9 cellular contexts compared by ENCODE assay signal in the genomic region with DNA sequence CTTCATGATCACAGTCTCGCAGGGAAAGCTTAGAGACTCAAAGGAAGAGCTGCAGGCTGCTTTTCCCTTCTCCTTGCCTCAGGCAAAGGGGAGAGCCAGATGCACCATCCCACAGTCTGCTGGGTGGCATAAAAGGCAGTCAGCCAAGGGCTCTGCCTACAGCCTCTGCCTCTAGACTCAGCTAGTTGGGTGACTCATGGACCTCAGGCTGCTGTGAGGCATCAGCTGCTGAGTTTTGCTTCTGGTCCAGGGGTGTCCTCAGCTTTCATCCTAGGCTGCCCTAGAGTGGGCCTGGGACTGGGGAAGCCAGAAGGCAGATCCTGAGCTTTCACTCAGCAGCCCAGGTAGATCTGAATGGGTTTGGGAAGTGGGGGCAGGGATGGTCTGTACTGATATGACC. TPM values are rescaled to one million over a fixed set of nuclear protein-coding genes. Genes with fewer than 3 reads are reported as not detected.
DNase-seq lines count a peak whose midpoint lies in the region; ATAC-seq and TF ChIP-seq lines count a peak whose summit lies in the region.
"Had no signal": no experiment of that assay in that cellular context is flagged by ENCODE, and none has a peak within 500 bp of the region (broad histone marks: within the 10 kb centered on the region; RNA-seq: fewer than 3 reads in every experiment).

No MANE protein-coding gene starts in this region.

- no TSS peak for BruUV-seq in MCF 10A (replicated peaks; lab: Mats Ljungman, UMichigan)

- TF ChIP-seq POLR2A in breast epithelium (IDR thresholded peaks at IDR 0.05): no peak

- no peak overlapping the region for H3K27ac ChIP-seq in breast epithelium

- peaks cover 15% of the 10 kb centered on the region for H3K27me3 Mint-ChIP-seq in MCF 10A (ENCODE audit: insufficient read depth, unreplicated experiment)

- H3K4me1 ChIP-seq in breast epithelium: no peaks in the 10 kb centered on the region

- H3K9me3 Mint-ChIP-seq in MCF 10A (ENCODE audit: unreplicated experiment): no peaks in the 10 kb centered on the region

- H3K36me3 ChIP-seq in breast epithelium: no peaks in the 10 kb centered on the region

- CTCF ChIA-PET in MCF 10A (lab: Yijun Ruan, JAX): interaction anchor here (1.0 to 18.1 kb wide), 7 partner anchors 9 to 137 kb away, joined by 3 to 422 read pairs (median 5); a partner anchor contains a TSS

- ATAC-seq in GM21576 (IDR thresholded peaks at IDR 0.05; ENCODE audit: unreplicated experiment): no peak

- intact Hi-C loops in MCF 10A (cut with micrococcal nuclease): no loop called here
- intact Hi-C loops in breast epithelium (cut with DNase I; ENCODE audit: low total_unique reads): no loop called here
- intact Hi-C loops in head of caudate nucleus (cut with DNase I): no loop called here

- no peaks in the 10 kb centered on the region for H3K36me3 Mint-ChIP-seq in MCF 10A (ENCODE audit: insufficient read depth, unreplicated experiment)

- H3K27me3 ChIP-seq in breast epithelium: no peaks in the 10 kb centered on the region

- TF ChIP-seq CTCF in MCF 10A (IDR thresholded peaks at IDR 0.05; ENCODE audit: unreplicated experiment): no peak
- no peak for TF ChIP-seq CTCF in breast epithelium (IDR thresholded peaks at IDR 0.05)

- H3K27ac Mint-ChIP-seq in MCF 10A (ENCODE audit: low read depth, unreplicated experiment): no peak overlapping the region

- DNase-seq in MCF 10A (ENCODE audit: unreplicated experiment) (peak; percentile 86), breast epithelium (ENCODE audit: low spot score in 2 of 2) (no peak), SK-MEL-5 (ENCODE audit: low read depth, low spot score) (peak; percentile 83), head of caudate nucleus (peak in 38 of 42 donors; percentile 27 to 93 (median 66)), superior temporal gyrus (ENCODE audit: extremely low spot score) (peak; percentile 61), NCI-H2081 (lab: John Stamatoyannopoulos, UW) (no peak), NCI-H1105 (lab: John Stamatoyannopoulos, UW) (no peak)
- DNase-seq: T-helper 9 cell had no signal

- POLR2A ChIA-PET in MCF 10A (lab: Yijun Ruan, JAX): interaction anchor here (0.9 to 1.8 kb wide), 2 partner anchors 8 to 21 kb away, joined by 3 to 4 read pairs; no protein-coding TSS in a partner anchor

- H3K4me3 Mint-ChIP-seq in MCF 10A (ENCODE audit: unreplicated experiment): no peak overlapping the region

- H3K4me3 ChIP-seq in breast epithelium: no peak overlapping the region

- in situ Hi-C loops in SK-MEL-5 (cut with HindIII; ENCODE audit: low pct_unique_long_range_greater_than_20kb, low sequenced_read_pairs): no loop called here

- peaks cover 11% of the 10 kb centered on the region for H3K4me1 Mint-ChIP-seq in MCF 10A (ENCODE audit: insufficient read depth, unreplicated experiment)

- no peaks in the 10 kb centered on the region for H3K9me3 ChIP-seq in breast epithelium

RNA-seq across cellular contexts. Expression of a gene that starts 11.7 kb away (rescaled TPM):
- total RNA-seq in MCF 10A (2022) (0.05 TPM in 1 of 2 replicates, not detected in the other), breast epithelium (1 to 10 TPM in 1 of 3 donors, under 1 TPM in 2; 0.33 to 3.2 (median 0.59) TPM)
- 14.9 and 15.8 TPM in 2 replicates for total RNA-seq in SK-MEL-5 (2014; rRNA removed; shearing (Covaris generic))
- 23.3 and 35.4 TPM in 2 replicates for polyA plus RNA-seq in SK-MEL-5 (2015; cell fraction: cytosol; rRNA removed)
- polyA plus RNA-seq in SK-MEL-5 (2015; cell fraction: nucleus; rRNA removed): 62.5 and 83.1 TPM in 2 replicates

Comparison
In these comparisons a context has a peak if more than half of its experiments do, and no peak if none do; other contexts are left out.
1. DNase-seq: peak in MCF 10A (single experiment), SK-MEL-5 (single experiment), head of caudate nucleus (38 of 42) and superior temporal gyrus (single experiment); none in breast epithelium (0 of 2), NCI-H2081 (0 of 2) and NCI-H1105 (single experiment).